Comparison of ENCODE assay signal across 17 cellular contexts in genomic region chr3:171333784-171334464, GRCh38.
DNase-seq lines count a peak whose midpoint lies in the region; ATAC-seq and TF ChIP-seq lines count a peak whose summit lies in the region.
"Had no signal": no experiment of that assay in that cellular context is flagged by ENCODE, and none has a peak within 500 bp of the region (broad histone marks: within the 10 kb centered on the region; RNA-seq: fewer than 3 reads in every experiment).

No MANE protein-coding gene starts in this region.

- H3K4me1 ChIP-seq in lower lobe of right lung (peaks cover 8% of the 10 kb centered on the region), stomach smooth muscle (ENCODE audit: control insufficient read depth, insufficient read depth, low read length) (peaks cover 14% of the 10 kb centered on the region)
- H3K4me1 ChIP-seq: adrenal gland had no signal

- intact Hi-C loops in lower lobe of right lung (cut with DNase I), result no loop called here

- ATAC-seq in lower lobe of right lung (peak; percentile 56 to 75), HG03432 (IDR thresholded peaks at IDR 0.05; ENCODE audit: unreplicated experiment) (no peak), HG02970 (IDR thresholded peaks at IDR 0.05; ENCODE audit: low FRiP score, unreplicated experiment) (no peak)
- ATAC-seq: T-cell had no signal

- H3K9ac ChIP-seq in stomach smooth muscle (ENCODE audit: low read length in 2 of 2), result no peak overlapping the region

- no peak overlapping the region for H3K27ac Mint-ChIP-seq in activated T-cell treated with anti-CD3 and anti-CD28 coated beads, Interleukin-2, amount 50 U/mL, for 24 hours
- H3K27ac Mint-ChIP-seq: CD14-positive monocyte had no signal

- H3K27me3 ChIP-seq in lower lobe of right lung (ENCODE audit: low read depth), result no peaks in the 10 kb centered on the region
- no peaks in the 10 kb centered on the region for H3K27me3 ChIP-seq in stomach smooth muscle (ENCODE audit: control insufficient read depth in 1 of 2, insufficient read depth in 2 of 2, low read length in 2 of 2)
- H3K27me3 ChIP-seq: adrenal gland, dorsolateral prefrontal cortex had no signal

- TF ChIP-seq CTCF in lower lobe of right lung (IDR thresholded peaks at IDR 0.05), result no peak

- DNase-seq in NCI-H446 treated with DMSO at 0.1 percent for 48 hours (lab: John Stamatoyannopoulos, UW), result peak; percentile 55
- no peak for DNase-seq in caudate nucleus (lab: John Stamatoyannopoulos, UW)
- DNase-seq in lower lobe of right lung, result no peak
- DNase-seq in activated T-cell treated with anti-CD3 and anti-CD28 coated beads, Interleukin-2, amount 50 U/mL, for 24 hours, result no peak
- DNase-seq: activated CD4-positive, alpha-beta T cell treated with anti-CD3 and anti-CD28 coated beads for 1 hour; activated T-cell treated with anti-CD3 and anti-CD28 coated beads for 4 hours; adrenal gland; EL; NCI-H1930; NCI-H82; T-cell; trophoblast cell had no signal

- peaks cover 7% of the 10 kb centered on the region for H3K36me3 Mint-ChIP-seq in activated T-cell treated with anti-CD3 and anti-CD28 coated beads, Interleukin-2, amount 50 U/mL, for 24 hours (ENCODE audit: low read depth)
- H3K36me3 Mint-ChIP-seq: CD14-positive monocyte had no signal

- peaks cover 66% of the 10 kb centered on the region for H3K4me1 Mint-ChIP-seq in activated T-cell treated with anti-CD3 and anti-CD28 coated beads, Interleukin-2, amount 50 U/mL, for 24 hours (ENCODE audit: low read depth)

- H3K4me3 ChIP-seq in lower lobe of right lung, result no peak overlapping the region
- H3K4me3 ChIP-seq in stomach smooth muscle (ENCODE audit: low read length in 2 of 2), result peak overlapping the region in 1 of 2 donors; percentile 35
- H3K4me3 ChIP-seq: adrenal gland, dorsolateral prefrontal cortex had no signal

- H3K4me3 Mint-ChIP-seq in activated T-cell treated with anti-CD3 and anti-CD28 coated beads, Interleukin-2, amount 50 U/mL, for 24 hours, result no peak overlapping the region
- H3K4me3 Mint-ChIP-seq: CD14-positive monocyte, T-cell had no signal

- no peaks in the 10 kb centered on the region for H3K9me3 Mint-ChIP-seq in activated T-cell treated with anti-CD3 and anti-CD28 coated beads, Interleukin-2, amount 50 U/mL, for 24 hours
- H3K9me3 Mint-ChIP-seq: CD14-positive monocyte, T-cell had no signal

- no peaks in the 10 kb centered on the region for H3K36me3 ChIP-seq in lower lobe of right lung
- no peaks in the 10 kb centered on the region for H3K36me3 ChIP-seq in stomach smooth muscle (ENCODE audit: control insufficient read depth in 2 of 2, insufficient read depth in 2 of 2, low read length in 2 of 2)
- H3K36me3 ChIP-seq: adrenal gland had no signal

- H3K27ac ChIP-seq in caudate nucleus (ENCODE audit: low read depth, low read length) (peak overlapping the region; percentile 39), lower lobe of right lung (no peak overlapping the region), stomach smooth muscle (ENCODE audit: low read length) (peak overlapping the region; percentile 46)
- H3K27ac ChIP-seq: adrenal gland had no signal

- H3K9me3 ChIP-seq in lower lobe of right lung (no peaks in the 10 kb centered on the region), stomach smooth muscle (ENCODE audit: control insufficient read depth in 2 of 2, low read length in 2 of 2) (no peaks in the 10 kb centered on the region)
- H3K9me3 ChIP-seq: adrenal gland had no signal

- no peaks in the 10 kb centered on the region for H3K27me3 Mint-ChIP-seq in activated T-cell treated with anti-CD3 and anti-CD28 coated beads, Interleukin-2, amount 50 U/mL, for 24 hours
- H3K27me3 Mint-ChIP-seq: T-cell had no signal

Comparison
In these comparisons a context has a peak if more than half of its experiments do, and no peak if none do; other contexts are left out.
1. ATAC-seq: peak in lower lobe of right lung (2 of 2); none in HG03432 (single experiment) and HG02970 (single experiment).